ENCODE assay signal across 19 cellular contexts in the genomic region with DNA sequence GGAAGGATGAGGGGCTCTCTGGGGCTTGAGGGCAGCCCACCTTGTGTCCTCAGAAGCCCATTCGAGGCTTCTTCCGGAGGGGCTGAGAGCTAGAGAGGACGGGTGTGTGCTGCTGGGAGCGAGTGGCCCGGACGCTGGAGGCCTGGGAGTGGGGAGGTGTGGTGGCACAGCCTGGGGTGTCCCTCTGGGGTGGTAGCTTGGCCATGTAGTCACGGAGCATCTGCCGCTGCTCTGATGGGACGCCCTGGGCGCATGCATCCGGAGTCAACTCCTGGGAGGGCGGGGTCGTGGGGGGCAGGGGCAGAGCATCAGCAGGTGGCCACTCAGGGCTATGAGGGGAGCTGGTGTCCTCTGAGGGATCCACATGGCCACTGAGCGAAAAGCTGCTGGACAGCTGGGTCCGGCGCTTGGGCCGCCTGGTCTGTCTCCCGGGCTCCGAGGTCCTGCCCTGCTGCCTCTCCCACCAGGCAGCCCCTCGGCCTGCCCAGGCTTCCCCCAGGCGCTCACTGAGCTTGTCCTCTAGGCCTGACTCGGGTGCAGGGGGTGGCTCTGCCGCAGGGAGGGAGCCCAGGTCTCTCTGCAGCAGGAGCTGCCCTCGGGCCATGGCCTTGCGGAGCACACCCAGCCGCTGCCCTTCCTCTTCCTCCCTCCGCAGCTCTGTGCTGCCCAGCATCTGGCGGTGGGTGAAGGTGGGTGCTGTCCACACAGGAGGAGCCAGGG. TPM values are rescaled to one million over a fixed set of nuclear protein-coding genes. Genes with fewer than 3 reads are reported as not detected.
"Had no signal": no experiment of that assay in that cellular context is flagged by ENCODE, and none has a peak within 500 bp of the region (broad histone marks: within the 10 kb centered on the region; RNA-seq: fewer than 3 reads in every experiment).

No MANE protein-coding gene starts in this region.

- H3K4me3 ChIP-seq: smooth muscle cell had no signal

- H3K4me1 Mint-ChIP-seq: WTC11 had no signal

- H3K27ac Mint-ChIP-seq: activated T-helper 2 cell treated with anti-CD3 and anti-CD28 coated beads, Interferon-gamma antibody, Interleukin-2, Interleukin-4, amounts not matched to agents 10 μg/mL and 5 μg/mL and 100 μg/mL, durations not matched to agents 14 hours and 24 hours and 36 hours; stimulated activated memory B cell treated with anti-CD40 and anti-IgM and Interleukin-4, amounts not matched to agents 10 μg/mL and 1 μg/mL and 100 μg/mL, for 72 hours; T-helper 17 cell; WTC11 had no signal

- H3K4me3 Mint-ChIP-seq: activated naive CD8-positive, alpha-beta T cell; endodermal cell; naive thymus-derived CD4-positive, alpha-beta T cell; stimulated activated memory B cell treated with anti-CD40 and anti-IgM and Interleukin-4, amounts not matched to agents 10 μg/mL and 1 μg/mL and 100 μg/mL, for 72 hours; T-helper 17 cell; WTC11 had no signal

- H3K27me3 Mint-ChIP-seq: activated naive CD8-positive, alpha-beta T cell; progenitor cell of endocrine pancreas; stimulated activated memory B cell treated with anti-CD40 and anti-IgM and Interleukin-4, amounts not matched to agents 10 μg/mL and 1 μg/mL and 100 μg/mL, for 72 hours had no signal

- DNase-seq: activated CD4-positive, alpha-beta T cell treated with anti-CD3 and anti-CD28 coated beads for 48 hours; activated CD8-positive, alpha-beta memory T cell treated with anti-CD3 and anti-CD28 coated beads for 24 hours; amygdala; brain microvascular endothelial cell; dermis blood vessel endothelial cell; mammary epithelial cell; naive thymus-derived CD4-positive, alpha-beta T cell; nucleus accumbens; stimulated activated CD4-positive, alpha-beta T cell treated with anti-CD3 and anti-CD28 coated beads, Interleukin-1b, Interleukin-23, amount 100 ng/mL, for 48 hours; T-helper 17 cell had no signal

- H3K27me3 ChIP-seq: brain microvascular endothelial cell had no signal

- H3K9me3 Mint-ChIP-seq: activated T-helper 2 cell treated with anti-CD3 and anti-CD28 coated beads, Interferon-gamma antibody, Interleukin-2, Interleukin-4, amounts not matched to agents 10 μg/mL and 5 μg/mL and 100 μg/mL, durations not matched to agents 14 hours and 24 hours and 36 hours; endodermal cell; naive thymus-derived CD4-positive, alpha-beta T cell; stimulated activated memory B cell treated with anti-CD40 and anti-IgM and Interleukin-4, amounts not matched to agents 10 μg/mL and 1 μg/mL and 100 μg/mL, for 72 hours; WTC11 had no signal

- H3K36me3 Mint-ChIP-seq: activated naive CD8-positive, alpha-beta T cell had no signal

- H3K27ac ChIP-seq: brain microvascular endothelial cell had no signal

RNA-seq across cellular contexts. Expression of gene ADAD2, which starts 11.9 kb away (rescaled TPM):
- total RNA-seq: activated T-helper 2 cell treated with anti-CD3 and anti-CD28 coated beads, Interferon-gamma antibody, Interleukin-2, Interleukin-4, amounts not matched to agents 10 μg/mL and 5 μg/mL and 100 μg/mL, durations not matched to agents 14 hours and 24 hours and 36 hours; dermis blood vessel endothelial cell; endodermal cell; mononuclear cell; progenitor cell of endocrine pancreas; smooth muscle cell; T-helper 17 cell had no signal
- polyA plus RNA-seq: mammary epithelial cell; naive thymus-derived CD4-positive, alpha-beta T cell; smooth muscle cell had no signal

RNA-seq across cellular contexts. Expression of gene DNAAF1, which starts 33.9 kb away (rescaled TPM):
- total RNA-seq: T-helper 17 cell, urinary bladder had no signal
- polyA plus RNA-seq: mammary epithelial cell, smooth muscle cell had no signal
